In genomic region chr1:47709302-47710074, GRCh38 we compare ENCODE assay signal across 8 cellular contexts.
DNase-seq lines count a peak whose midpoint lies in the region; ATAC-seq and TF ChIP-seq lines count a peak whose summit lies in the region.

No MANE protein-coding gene starts in this region.

- H3K4me2 ChIP-seq in PC-9, result peak overlapping the region; percentile 76

- no peaks in the 10 kb centered on the region for H3K79me2 ChIP-seq in PC-9 (ENCODE audit: low read depth)

- peak; percentile 31 for DNase-seq in stimulated activated CD4-positive, alpha-beta T cell treated with anti-CD3 and anti-CD28 coated beads, Interleukin-15, amount 100 ng/mL, for 24 hours
- no peak for DNase-seq in stimulated activated CD4-positive, alpha-beta T cell treated with anti-CD3 and anti-CD28 coated beads, Interleukin-4, amount 100 ng/mL, for 4 hours
- DNase-seq in PC-9 (peak in 1 of 2 experiments; percentile 18), epithelial cell of proximal tubule (ENCODE audit: low read depth) (no peak), naive B cell (peak; percentile 6), kidney tubule cell (ENCODE audit: low spot score) (no peak)

- H3K27ac ChIP-seq in PC-9, result no peak overlapping the region

- H3K9me2 ChIP-seq in PC-9 (ENCODE audit: insufficient read depth), result no peaks in the 10 kb centered on the region

- H3K27me3 Mint-ChIP-seq in naive B cell, result peaks cover 38 to 86% (median 67%) of the 10 kb centered on the region in 3 donors

- POLR2A ChIA-PET in PC-9 (lab: Charles Lee; ENCODE audit: unreplicated experiment), result no interaction called here

- H3K27ac Mint-ChIP-seq in naive B cell, result no peak overlapping the region

- no peaks in the 10 kb centered on the region; the same call in 1 of the 2 replicates for H4K20me1 ChIP-seq in PC-9 (ENCODE audit: insufficient read depth)

- peaks cover 0 to 2% (median 0%) of the 10 kb centered on the region in 7 donors for H3K9me3 Mint-ChIP-seq in naive B cell

- no peaks in the 10 kb centered on the region; the same call in 1 of the 2 replicates for H3K4me1 ChIP-seq in PC-9 (replicated peaks; ENCODE audit: insufficient read depth)

- H3K4me3 ChIP-seq in PC-9 (peak overlapping the region; percentile 50), epithelial cell of proximal tubule (ENCODE audit: low read depth, low read length) (peak overlapping the region; percentile 44)

- H3K36me3 Mint-ChIP-seq in naive B cell, result no peaks in the 10 kb centered on the region

- peaks cover 27% of the 10 kb centered on the region for H3K27me3 ChIP-seq in PC-9 (ENCODE audit: insufficient read depth, low read depth)

- H3K4me3 Mint-ChIP-seq in naive B cell, result peak overlapping the region in 6 of 8 donors; percentile 33 to 69 (median 54)

- H3F3A ChIP-seq in PC-9 (ENCODE audit: insufficient read depth, low read depth), result no peaks in the 10 kb centered on the region

- CTCF ChIA-PET in PC-9 (lab: Charles Lee), result interaction anchor here (0.8 to 1.1 kb wide), 3 partner anchors 272 to 320 kb away, joined by 3 to 11 read pairs (median 3); partner anchors contain the start of gene FOXD2

- peaks cover 7 to 16% (median 10%) of the 10 kb centered on the region in 3 donors for H3K4me1 Mint-ChIP-seq in naive B cell

- ATAC-seq in naive B cell (ENCODE audit: low read depth in 2 of 2), result peak; percentile 33 to 42
- ATAC-seq in GM18519 (IDR thresholded peaks at IDR 0.05; ENCODE audit: low FRiP score, unreplicated experiment), result no peak
- no peak for ATAC-seq in HG02763 (IDR thresholded peaks at IDR 0.05; ENCODE audit: unreplicated experiment)

- H3K9me3 ChIP-seq in PC-9 (ENCODE audit: insufficient read depth, low read depth), result no peaks in the 10 kb centered on the region

- no TSS peak for BruUV-seq in PC-9 (replicated peaks; lab: Mats Ljungman, UMichigan)

- no peaks in the 10 kb centered on the region for H3K36me3 ChIP-seq in PC-9 (ENCODE audit: low read depth)

- TF ChIP-seq CTCF in PC-9 (conservative IDR thresholded peaks at IDR 0.05) (0 out of 2 replicates have a peak, but pooled peaks have one; percentile 16), epithelial cell of proximal tubule (conservative IDR thresholded peaks at IDR 0.05; ENCODE audit: low read depth, low read length) (peak; percentile 31)

- intact Hi-C loops in PC-9 (cut with micrococcal nuclease; ENCODE audit: unreplicated experiment), result loop anchor here (1.0 to 2.0 kb wide), 4 partner anchors 181 to 530 kb away; no protein-coding TSS in a partner anchor

- H2AFZ ChIP-seq in PC-9, result peak overlapping the region; percentile 43; the same call in 1 of the 2 replicates

Comparison
In these comparisons a context has a peak if more than half of its experiments do, and no peak if none do; other contexts are left out.
1. DNase-seq: peak in stimulated activated CD4-positive, alpha-beta T cell treated with anti-CD3 and anti-CD28 coated beads, Interleukin-15, amount 100 ng/mL, for 24 hours (single experiment) and naive B cell (single experiment); none in stimulated activated CD4-positive, alpha-beta T cell treated with anti-CD3 and anti-CD28 coated beads, Interleukin-4, amount 100 ng/mL, for 4 hours (0 of 2), epithelial cell of proximal tubule (single experiment) and kidney tubule cell (single experiment).
2. ATAC-seq: peak in naive B cell (2 of 2); none in GM18519 (single experiment) and HG02763 (single experiment).